In the genomic region with DNA sequence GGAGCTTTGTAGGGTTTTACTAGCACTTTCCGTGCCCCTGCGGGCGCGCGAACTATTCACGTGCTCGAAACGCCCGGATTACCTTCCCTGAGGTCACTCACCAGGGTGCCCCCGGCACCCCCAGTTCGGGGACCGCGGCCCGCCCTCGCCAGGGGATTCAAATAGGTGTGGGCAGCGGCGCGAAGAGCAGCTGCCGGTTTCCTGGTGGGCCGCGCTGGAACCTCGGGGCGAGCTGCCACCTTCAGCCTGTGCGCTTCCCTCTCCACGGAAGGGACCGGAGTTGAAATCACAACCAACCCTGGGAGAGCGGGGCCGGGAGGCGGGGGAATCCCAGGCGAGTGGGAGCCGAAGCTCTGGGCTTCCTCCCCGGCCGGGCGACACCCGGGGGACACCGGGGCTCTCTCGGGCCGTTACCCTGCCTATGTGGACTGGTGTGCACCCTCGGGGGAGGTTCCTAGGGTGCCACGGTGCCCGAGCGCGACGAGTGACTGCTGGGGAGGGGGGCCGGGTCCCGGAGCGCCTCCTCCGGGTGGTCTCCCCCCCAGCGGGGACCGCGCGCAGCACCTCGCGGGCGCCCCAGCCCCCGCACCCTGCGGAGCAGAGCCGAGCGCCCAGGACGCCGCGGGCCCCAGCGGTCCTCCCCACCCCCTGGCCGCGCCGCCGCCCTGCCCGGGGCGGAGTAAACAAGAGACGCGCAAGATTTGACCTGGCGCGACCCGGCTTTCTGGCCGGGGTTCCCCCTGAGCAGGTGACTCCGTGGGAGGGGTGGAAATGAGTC, we compare ENCODE assay signal across 8 cellular contexts. TPM values are rescaled to one million over a fixed set of nuclear protein-coding genes. Genes with fewer than 3 reads are reported as not detected.
DNase-seq lines count a peak whose midpoint lies in the region; ATAC-seq, FAIRE-seq and TF ChIP-seq lines count a peak whose summit lies in the region.

No MANE protein-coding gene starts in this region.

- peak; percentile 57 for TF ChIP-seq POLR2A in GM12891 (IDR thresholded peaks at IDR 0.05; ENCODE audit: low read depth, low read length)

- DNase-seq in GM12891 (ENCODE audit: insufficient read length, low spot score) (peak; percentile 50), NCI-H1105 (lab: John Stamatoyannopoulos, UW) (peak; percentile 15), ecto neural progenitor cell (ENCODE audit: low spot score) (peak; percentile 74), lung (ENCODE audit: low spot score) (peak; percentile 81), GF-D8 (lab: John Stamatoyannopoulos, UW) (no peak)
- DNase-seq in activated CD4-positive, alpha-beta memory T cell treated with anti-CD3 and anti-CD28 coated beads, Interleukin-2, amount 10 ng/mL, durations not matched to agents 7 days and 5 days = peak; percentile 72
- DNase-seq in stimulated activated CD8-positive, alpha-beta memory T cell treated with anti-CD3 and anti-CD28 coated beads, Interleukin-12 subunit alpha, Interleukin-12 subunit beta, amount 100 ng/mL, for 1 hour (ENCODE audit: low read depth) = peak; percentile 59

- H3K4me3 ChIP-seq in HEK293 (ENCODE audit: low read depth, low read length) = peak overlapping the region; percentile 78
- H3K4me3 ChIP-seq in lung = peak overlapping the region; percentile 92

- CTCF ChIA-PET in HEK293 (lab: Yijun Ruan, JAX) = interaction anchor here (0.5 to 0.9 kb wide), 4 partner anchors 20 to 504 kb away, joined by 3 read pairs; no protein-coding TSS in a partner anchor
- CTCF ChIA-PET in activated CD4-positive, alpha-beta memory T cell treated with anti-CD3 and anti-CD28 coated beads, Interleukin-2, amount 10 ng/mL, durations not matched to agents 7 days and 5 days (lab: Charles Lee) = interaction anchor here (0.7 to 1.4 kb wide), 8 partner anchors 12 to 473 kb away, joined by 3 to 5 read pairs (median 4); no protein-coding TSS in a partner anchor

- H3K4me1 Mint-ChIP-seq in activated CD4-positive, alpha-beta memory T cell treated with anti-CD3 and anti-CD28 coated beads, Interleukin-2, amount 10 ng/mL, durations not matched to agents 7 days and 5 days = peaks cover 28% of the 10 kb centered on the region

- H3K36me3 Mint-ChIP-seq in activated CD4-positive, alpha-beta memory T cell treated with anti-CD3 and anti-CD28 coated beads, Interleukin-2, amount 10 ng/mL, durations not matched to agents 7 days and 5 days (ENCODE audit: low read depth) = peaks cover 3% of the 10 kb centered on the region

- H3K27ac ChIP-seq in HEK293 (ENCODE audit: extremely low read depth, low read depth, low read length) = peak overlapping the region; percentile 97
- peak overlapping the region; percentile 95 to 99 for H3K27ac ChIP-seq in lung (ENCODE audit: low read depth in 1 of 2, low read length in 1 of 2)

- H3K27me3 Mint-ChIP-seq in activated CD4-positive, alpha-beta memory T cell treated with anti-CD3 and anti-CD28 coated beads, Interleukin-2, amount 10 ng/mL, durations not matched to agents 7 days and 5 days = no peaks in the 10 kb centered on the region

- TF ChIP-seq CTCF in HEK293 (tag by site-specific recombination; IDR thresholded peaks at IDR 0.05) (peak; percentile 15; the same call in 1 of the 2 replicates), lung (IDR thresholded peaks at IDR 0.05; ENCODE audit: control extremely low read depth, extremely low read depth) (no peak)

- H3K27ac Mint-ChIP-seq in activated CD4-positive, alpha-beta memory T cell treated with anti-CD3 and anti-CD28 coated beads, Interleukin-2, amount 10 ng/mL, durations not matched to agents 7 days and 5 days = peak overlapping the region; percentile 89

- H3K4me3 Mint-ChIP-seq in activated CD4-positive, alpha-beta memory T cell treated with anti-CD3 and anti-CD28 coated beads, Interleukin-2, amount 10 ng/mL, durations not matched to agents 7 days and 5 days = peak overlapping the region; percentile 99

- POLR2A ChIA-PET in HEK293 (lab: Yijun Ruan, JAX) = interaction anchor here (0.7 to 1.0 kb wide), 2 partner anchors 11 to 80 kb away, joined by 3 to 4 read pairs; no protein-coding TSS in a partner anchor
- POLR2A ChIA-PET in activated CD4-positive, alpha-beta memory T cell treated with anti-CD3 and anti-CD28 coated beads, Interleukin-2, amount 10 ng/mL, durations not matched to agents 7 days and 5 days (lab: Charles Lee) = interaction anchor here (0.7 to 6.9 kb wide), 24 partner anchors 10 to 503 kb away, joined by 3 to 142 read pairs (median 5); partner anchors contain the start of genes ADAT2, AIG1 and PEX3

- H3K4me1 ChIP-seq in HEK293 (ENCODE audit: control insufficient read depth, insufficient read depth, low read length) = peaks cover 16% of the 10 kb centered on the region
- H3K4me1 ChIP-seq in lung (ENCODE audit: control insufficient read depth in 2 of 2, insufficient read depth in 2 of 2, low read length in 2 of 2) = no peaks in the 10 kb centered on the region

- H3K9me3 Mint-ChIP-seq in activated CD4-positive, alpha-beta memory T cell treated with anti-CD3 and anti-CD28 coated beads, Interleukin-2, amount 10 ng/mL, durations not matched to agents 7 days and 5 days = no peaks in the 10 kb centered on the region

- H3K27me3 ChIP-seq in lung (ENCODE audit: control insufficient read depth, insufficient read depth) = no peaks in the 10 kb centered on the region

- H3K9me3 ChIP-seq in HEK293 (ENCODE audit: control insufficient read depth, insufficient read depth, low read depth, low read length) (no peaks in the 10 kb centered on the region), lung (ENCODE audit: control insufficient read depth in 2 of 2, insufficient read depth in 1 of 2, low read length in 1 of 2) (no peaks in the 10 kb centered on the region)

- no peak for FAIRE-seq in GM12891 (lab: Jason Lieb, UNC)

- 0 to 1% methylated on average over 64 to 76 of the region's 76 CpGs for WGBS in lung, 2 donors

- ATAC-seq in lung (ENCODE audit: insufficient read depth, low FRiP score) = peak; percentile 20

- H3K36me3 ChIP-seq in HEK293 (ENCODE audit: control insufficient read depth in 2 of 2, insufficient read depth in 1 of 2, low read length in 2 of 2) (no peaks in the 10 kb centered on the region), lung (ENCODE audit: control insufficient read depth in 2 of 2, insufficient read depth in 2 of 2, low read length in 2 of 2) (no peaks in the 10 kb centered on the region)

TF ChIP-seq in GM12891, 5 proteins besides CTCF, POLR2A, EP300 and RAD21:
- TF ChIP-seq SPI1 (IDR thresholded peaks at IDR 0.05; ENCODE audit: low read depth, low read length) = no peak
- TF ChIP-seq POLR2AphosphoS5 (IDR thresholded peaks at IDR 0.05; ENCODE audit: low read depth, low read length) = peak; percentile 76
- TF ChIP-seq TAF1 (IDR thresholded peaks at IDR 0.05; ENCODE audit: low read depth, low read length) = 0 out of 2 replicates have a peak, but pooled peaks have one; percentile 5
- TF ChIP-seq PAX5 (IDR thresholded peaks at IDR 0.05; ENCODE audit: insufficient read depth, low read length, severe bottlenecking) = peak; percentile 16

TF ChIP-seq in HEK293, 187 proteins besides CTCF, POLR2A, EP300 and RAD21 (continues in another document):
- TF ChIP-seq EGR2 (tag by site-specific recombination; IDR thresholded peaks at IDR 0.05; ENCODE audit: low read depth) = peak; percentile 69
- TF ChIP-seq ZNF664 (tag by site-specific recombination; IDR thresholded peaks at IDR 0.05) = no peak
- TF ChIP-seq PRDM2 (tag by site-specific recombination; IDR thresholded peaks at IDR 0.05; ENCODE audit: borderline replicate concordance) = 0 out of 2 replicates have a peak, but pooled peaks have one; percentile 41
- peak; percentile 53 for TF ChIP-seq SP2 (tag by site-specific recombination; IDR thresholded peaks at IDR 0.05)
- no peak for TF ChIP-seq ZNF114 (tag by site-specific recombination; IDR thresholded peaks at IDR 0.05)
- peak; percentile 62 for TF ChIP-seq ZXDB (tag by site-specific recombination; IDR thresholded peaks at IDR 0.05)

RNA-seq across cellular contexts. Expression of gene HIVEP2, which starts 2.1 kb away (rescaled TPM):
- 3.5 TPM for polyA plus RNA-seq in GM12891 (2012; ENCODE audit: low read depth, missing spikeins)
- 10 to 100 TPM; 30.5 to 32.8 TPM for total RNA-seq in activated CD4-positive, alpha-beta memory T cell treated with anti-CD3 and anti-CD28 coated beads, Interleukin-2, amount 10 ng/mL, durations not matched to agents 7 days and 5 days
- 10 to 100 TPM; 14.4 to 23.8 TPM for total RNA-seq in lung
- 1 to 10 TPM; 3.0 to 8.0 TPM for polyA plus RNA-seq in lung
